ENCODE assay signal across 22 cellular contexts in genomic region chr1:7422561-7422960, GRCh38.
DNase-seq lines count a peak whose midpoint lies in the region; ATAC-seq and TF ChIP-seq lines count a peak whose summit lies in the region.
"Had no signal": no experiment of that assay in that cellular context is flagged by ENCODE, and none has a peak within 500 bp of the region (broad histone marks: within the 10 kb centered on the region; RNA-seq: fewer than 3 reads in every experiment).

No MANE protein-coding gene starts in this region.

- H3K9me3 Mint-ChIP-seq in WTC11: peaks cover 25% of the 10 kb centered on the region
- H3K9me3 Mint-ChIP-seq in osteocyte (ENCODE audit: unreplicated experiment): no peaks in the 10 kb centered on the region
- no peaks in the 10 kb centered on the region for H3K9me3 Mint-ChIP-seq in type B pancreatic cell

- ATAC-seq in WTC11 (no peak), GM18870 (IDR thresholded peaks at IDR 0.05; ENCODE audit: unreplicated experiment) (no peak)
- ATAC-seq: CD8-positive, alpha-beta T cell; PC-3 had no signal

- H3K4me3 Mint-ChIP-seq in WTC11: no peak overlapping the region
- H3K4me3 Mint-ChIP-seq in osteocyte (ENCODE audit: unreplicated experiment): no peak overlapping the region
- H3K4me3 Mint-ChIP-seq in type B pancreatic cell: no peak overlapping the region
- H3K4me3 Mint-ChIP-seq: CD8-positive, alpha-beta T cell; IgD-negative memory B cell had no signal

- POLR2A ChIA-PET in WTC11 (lab: Charles Lee): no interaction called here

- CTCF ChIA-PET in WTC11 (lab: Charles Lee): no interaction called here

- H3K4me1 Mint-ChIP-seq in WTC11 (peaks cover 3% of the 10 kb centered on the region; the same call in 1 of the 2 replicates), osteocyte (ENCODE audit: unreplicated experiment) (peaks cover 3% of the 10 kb centered on the region), type B pancreatic cell (ENCODE audit: unreplicated experiment) (peaks cover 11% of the 10 kb centered on the region)
- H3K4me1 Mint-ChIP-seq: IgD-negative memory B cell had no signal

- H3K36me3 Mint-ChIP-seq in WTC11: peaks cover 21% of the 10 kb centered on the region
- H3K36me3 Mint-ChIP-seq in osteocyte (ENCODE audit: unreplicated experiment): peaks cover 2% of the 10 kb centered on the region
- no peaks in the 10 kb centered on the region for H3K36me3 Mint-ChIP-seq in type B pancreatic cell
- H3K36me3 Mint-ChIP-seq: CD8-positive, alpha-beta T cell; IgD-negative memory B cell had no signal

- no peak for TF ChIP-seq CTCF in WTC11 (IDR thresholded peaks at IDR 0.05)
- TF ChIP-seq CTCF in osteocyte (IDR thresholded peaks at IDR 0.05): no peak
- no peak for TF ChIP-seq CTCF in type B pancreatic cell (conservative IDR thresholded peaks at IDR 0.05)

- H3K27ac Mint-ChIP-seq in WTC11: no peak overlapping the region
- H3K27ac Mint-ChIP-seq in osteocyte (ENCODE audit: unreplicated experiment): no peak overlapping the region
- H3K27ac Mint-ChIP-seq in type B pancreatic cell: no peak overlapping the region
- H3K27ac Mint-ChIP-seq: CD8-positive, alpha-beta T cell had no signal

- peak; percentile 37 for DNase-seq in activated effector memory CD4-positive, alpha-beta T cell treated with anti-CD3 and anti-CD28 coated beads, Interleukin-2, amount 50 U/mL, for 16 hours
- DNase-seq in activated effector memory CD4-positive, alpha-beta T cell treated with Interleukin-2 at 50 U/mL for 16 hours: no peak
- DNase-seq in WTC11 (ENCODE audit: low spot score) (peak; percentile 1), osteocyte (ENCODE audit: extremely low spot score, unreplicated experiment) (peak; percentile 51), type B pancreatic cell (ENCODE audit: extremely low spot score, unreplicated experiment) (peak; percentile 43), AML-193 (lab: John Stamatoyannopoulos, UW) (no peak), T1000 (lab: John Stamatoyannopoulos, UW) (no peak)
- DNase-seq: ACHN; CD8-positive, alpha-beta T cell; DMS153; GOT3; HCEC 1CT; NCI-H1694; NCI-H2081 treated with DMSO at 0.1 percent for 48 hours; NCI-H2171 treated with DMSO at 0.1 percent for 48 hours; NCI-H446; NCI-H526 treated with DMSO at 0.1 percent for 48 hours; PC-3; RPMI8226; SHP77 treated with DMSO at 0.1 percent for 48 hours had no signal

- peaks cover 3% of the 10 kb centered on the region; the same call in 1 of the 2 replicates for H3K27me3 Mint-ChIP-seq in WTC11 (ENCODE audit: low read depth)
- H3K27me3 Mint-ChIP-seq in osteocyte (ENCODE audit: unreplicated experiment): no peaks in the 10 kb centered on the region
- H3K27me3 Mint-ChIP-seq in type B pancreatic cell: no peaks in the 10 kb centered on the region

TF ChIP-seq in WTC11, 78 proteins besides CTCF, POLR2A, EP300 and RAD21 (continues in another document):
- TF ChIP-seq IRF1 (CRISPR knock-in tag; IDR thresholded peaks at IDR 0.05) (no peak), ZNF532 (CRISPR knock-in tag; IDR thresholded peaks at IDR 0.05; ENCODE audit: borderline replicate concordance) (no peak), NR3C1 (CRISPR knock-in tag; conservative IDR thresholded peaks at IDR 0.05; ENCODE audit: low read depth) (no peak), FOXP4 (CRISPR knock-in tag; IDR thresholded peaks at IDR 0.05) (no peak), CREM (CRISPR knock-in tag; IDR thresholded peaks at IDR 0.05) (no peak), RELA (CRISPR knock-in tag; IDR thresholded peaks at IDR 0.05; ENCODE audit: borderline replicate concordance) (no peak), JUN (CRISPR knock-in tag; IDR thresholded peaks at IDR 0.05) (no peak)
- TF ChIP-seq, protein P1, sequence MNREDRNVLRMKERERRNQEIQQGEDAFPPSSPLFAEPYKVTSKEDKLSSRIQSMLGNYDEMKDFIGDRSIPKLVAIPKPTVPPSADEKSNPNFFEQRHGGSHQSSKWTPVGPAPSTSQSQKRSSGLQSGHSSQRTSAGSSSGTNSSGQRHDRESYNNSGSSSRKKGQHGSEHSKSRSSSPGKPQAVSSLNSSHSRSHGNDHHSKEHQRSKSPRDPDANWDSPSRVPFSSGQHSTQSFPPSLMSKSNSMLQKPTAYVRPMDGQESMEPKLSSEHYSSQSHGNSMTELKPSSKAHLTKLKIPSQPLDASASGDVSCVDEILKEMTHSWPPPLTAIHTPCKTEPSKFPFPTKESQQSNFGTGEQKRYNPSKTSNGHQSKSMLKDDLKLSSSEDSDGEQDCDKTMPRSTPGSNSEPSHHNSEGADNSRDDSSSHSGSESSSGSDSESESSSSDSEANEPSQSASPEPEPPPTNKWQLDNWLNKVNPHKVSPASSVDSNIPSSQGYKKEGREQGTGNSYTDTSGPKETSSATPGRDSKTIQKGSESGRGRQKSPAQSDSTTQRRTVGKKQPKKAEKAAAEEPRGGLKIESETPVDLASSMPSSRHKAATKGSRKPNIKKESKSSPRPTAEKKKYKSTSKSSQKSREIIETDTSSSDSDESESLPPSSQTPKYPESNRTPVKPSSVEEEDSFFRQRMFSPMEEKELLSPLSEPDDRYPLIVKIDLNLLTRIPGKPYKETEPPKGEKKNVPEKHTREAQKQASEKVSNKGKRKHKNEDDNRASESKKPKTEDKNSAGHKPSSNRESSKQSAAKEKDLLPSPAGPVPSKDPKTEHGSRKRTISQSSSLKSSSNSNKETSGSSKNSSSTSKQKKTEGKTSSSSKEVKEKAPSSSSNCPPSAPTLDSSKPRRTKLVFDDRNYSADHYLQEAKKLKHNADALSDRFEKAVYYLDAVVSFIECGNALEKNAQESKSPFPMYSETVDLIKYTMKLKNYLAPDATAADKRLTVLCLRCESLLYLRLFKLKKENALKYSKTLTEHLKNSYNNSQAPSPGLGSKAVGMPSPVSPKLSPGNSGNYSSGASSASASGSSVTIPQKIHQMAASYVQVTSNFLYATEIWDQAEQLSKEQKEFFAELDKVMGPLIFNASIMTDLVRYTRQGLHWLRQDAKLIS (CRISPR knock-in tag; IDR thresholded peaks at IDR 0.05; ENCODE audit: borderline replicate concordance): no peak

Comparison
In these comparisons a context has a peak if more than half of its experiments do, and no peak if none do; other contexts are left out.
1. DNase-seq: peak in activated effector memory CD4-positive, alpha-beta T cell treated with anti-CD3 and anti-CD28 coated beads, Interleukin-2, amount 50 U/mL, for 16 hours (single experiment), WTC11 (single experiment), osteocyte (single experiment) and type B pancreatic cell (single experiment); none in activated effector memory CD4-positive, alpha-beta T cell treated with Interleukin-2 at 50 U/mL for 16 hours (single experiment), AML-193 (0 of 2) and T1000 (single experiment).